1 cellular context compared by ENCODE assay signal in genomic region chr1:226937940-226938725, GRCh38.
TF ChIP-seq lines count a peak whose summit lies in the region.

No MANE protein-coding gene starts in this region.

TF ChIP-seq in H1, 55 proteins besides CTCF, POLR2A, EP300 and RAD21:
- no peak for TF ChIP-seq USF2 (IDR thresholded peaks at IDR 0.05; ENCODE audit: low read length)
- no peak for TF ChIP-seq POU5F1 (IDR thresholded peaks at IDR 0.05; ENCODE audit: low read depth, low read length)
- TF ChIP-seq SP2 (IDR thresholded peaks at IDR 0.05; ENCODE audit: low read length) = no peak
- TF ChIP-seq KDM5A (IDR thresholded peaks at IDR 0.05; ENCODE audit: low read length) = no peak
- TF ChIP-seq TEAD4 (IDR thresholded peaks at IDR 0.05; ENCODE audit: low read depth, low read length) = no peak
- no peak for TF ChIP-seq CBX5 (IDR thresholded peaks at IDR 0.05; ENCODE audit: low read depth, low read length)
- TF ChIP-seq SIRT6 (IDR thresholded peaks at IDR 0.05; ENCODE audit: low read length) = no peak
- TF ChIP-seq CHD7 (IDR thresholded peaks at IDR 0.05; ENCODE audit: insufficient replicate concordance, low read length) = no peak
- TF ChIP-seq ASH2L (IDR thresholded peaks at IDR 0.05; ENCODE audit: low read length) = no peak
